9 cellular contexts compared by ENCODE assay signal in the genomic region with DNA sequence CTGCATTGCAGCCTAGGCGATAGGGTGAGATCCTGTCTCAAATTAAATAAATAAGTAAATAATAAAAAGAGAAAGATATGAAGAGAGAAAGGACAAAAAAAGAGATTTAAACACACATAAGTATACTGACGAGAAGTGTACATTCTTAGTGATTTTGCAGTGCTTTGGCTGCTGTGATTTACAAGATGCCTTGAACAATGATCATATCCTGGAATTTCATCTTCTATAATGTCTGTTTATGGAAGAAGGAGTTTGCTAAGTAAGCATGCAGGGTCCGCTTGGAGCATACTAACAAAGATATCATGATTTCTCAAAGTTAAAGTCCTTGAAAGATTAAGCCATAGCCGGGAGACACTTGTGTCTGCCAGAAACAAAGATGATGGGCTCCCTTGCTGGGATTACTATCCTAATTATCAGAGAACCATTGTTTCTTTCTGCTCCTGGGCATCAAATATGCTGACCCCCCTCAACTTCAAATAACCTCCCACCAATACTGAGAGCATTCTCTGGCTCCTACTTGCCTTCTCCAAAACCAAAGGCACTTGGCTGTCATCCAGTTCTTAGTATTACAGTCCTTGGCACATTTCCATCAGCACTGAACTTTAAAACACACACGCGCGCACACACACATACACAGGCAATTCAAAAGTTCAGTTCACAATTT. TPM values are rescaled to one million over a fixed set of nuclear protein-coding genes. Genes with fewer than 3 reads are reported as not detected.
DNase-seq lines count a peak whose midpoint lies in the region; ATAC-seq and TF ChIP-seq lines count a peak whose summit lies in the region.
"Had no signal": no experiment of that assay in that cellular context is flagged by ENCODE, and none has a peak within 500 bp of the region (broad histone marks: within the 10 kb centered on the region; RNA-seq: fewer than 3 reads in every experiment).

No MANE protein-coding gene starts in this region.

- H3K36me3 ChIP-seq in cardiac muscle cell (no peaks in the 10 kb centered on the region), stomach (no peaks in the 10 kb centered on the region), OCI-LY7 (ENCODE audit: insufficient read depth, low read length) (no peaks in the 10 kb centered on the region)

- no peak for TF ChIP-seq EP300 in stomach (IDR thresholded peaks at IDR 0.05)

- no peaks in the 10 kb centered on the region for H3K4me1 Mint-ChIP-seq in CD4-positive, alpha-beta T cell (ENCODE audit: low read depth)

- intact Hi-C loops in stomach (cut with DNase I; ENCODE audit: low total_unique reads) (no loop called here), OCI-LY7 (cut with micrococcal nuclease; ENCODE audit: unreplicated experiment) (no loop called here)
- intact Hi-C loops in CD4-positive, alpha-beta T cell (cut with DNase I, micrococcal nuclease): no loop called here

- no peaks in the 10 kb centered on the region for H3K9me3 ChIP-seq in cardiac muscle cell (ENCODE audit: low read depth)
- no peaks in the 10 kb centered on the region for H3K9me3 ChIP-seq in stomach
- no peaks in the 10 kb centered on the region for H3K9me3 ChIP-seq in OCI-LY7 (ENCODE audit: low read length)
- no peaks in the 10 kb centered on the region for H3K9me3 ChIP-seq in CD4-positive, alpha-beta T cell (ENCODE audit: control insufficient read depth, low read length)

- H3K27me3 ChIP-seq in cardiac muscle cell (no peaks in the 10 kb centered on the region), stomach (no peaks in the 10 kb centered on the region)
- H3K27me3 ChIP-seq in CD4-positive, alpha-beta T cell (ENCODE audit: control insufficient read depth, insufficient read depth, low read length): no peaks in the 10 kb centered on the region
- H3K27me3 ChIP-seq: dorsolateral prefrontal cortex had no signal

- H3K9me3 Mint-ChIP-seq in CD4-positive, alpha-beta T cell: no peaks in the 10 kb centered on the region

- POLR2A ChIA-PET in OCI-LY7 (lab: Charles Lee): no interaction called here
- POLR2A ChIA-PET in CD4-positive, alpha-beta T cell (lab: Charles Lee): no interaction called here

- H4K20me1 ChIP-seq in OCI-LY7 (ENCODE audit: insufficient read depth, low read length): no peaks in the 10 kb centered on the region

- H3K4me1 ChIP-seq in cardiac muscle cell (ENCODE audit: low read depth): no peaks in the 10 kb centered on the region
- H3K4me1 ChIP-seq in stomach: peaks cover 15 to 29% (median 24%) of the 10 kb centered on the region in 4 donors
- no peaks in the 10 kb centered on the region for H3K4me1 ChIP-seq in OCI-LY7 (ENCODE audit: insufficient read depth, low read length, poor library complexity, severe bottlenecking)

- H3K4me3 ChIP-seq in cardiac muscle cell (no peak overlapping the region), stomach (no peak overlapping the region), OCI-LY7 (ENCODE audit: low read depth, low read length, poor library complexity, severe bottlenecking) (no peak overlapping the region)

- no peak for TF ChIP-seq POLR2A in stomach (IDR thresholded peaks at IDR 0.05)

- CTCF ChIA-PET in OCI-LY7 (lab: Charles Lee; ENCODE audit: unreplicated experiment): no interaction called here
- CTCF ChIA-PET in CD4-positive, alpha-beta T cell (lab: Charles Lee): no interaction called here

- no peak overlapping the region for H3K4me2 ChIP-seq in OCI-LY7 (ENCODE audit: low read length)

- H3K79me2 ChIP-seq in OCI-LY7 (ENCODE audit: insufficient read depth, low read depth, low read length): no peaks in the 10 kb centered on the region

- no peaks in the 10 kb centered on the region for H3K9me2 ChIP-seq in OCI-LY7 (ENCODE audit: insufficient read depth, low read length)

- no peak for TF ChIP-seq CTCF in cardiac muscle cell (IDR thresholded peaks at IDR 0.05; ENCODE audit: low read depth, low read length)
- TF ChIP-seq CTCF in stomach (IDR thresholded peaks at IDR 0.05): no peak
- no peak for TF ChIP-seq CTCF in OCI-LY7 (conservative IDR thresholded peaks at IDR 0.05; ENCODE audit: low read length)
- TF ChIP-seq CTCF in CD4-positive, alpha-beta T cell (IDR thresholded peaks at IDR 0.05): no peak

- no peak for ATAC-seq in CD4-positive, alpha-beta T cell (ENCODE audit: poor library complexity)

- WGBS in stomach, 5 donors: 16 to 23% (median 17%) methylated on average over 7 of the region's 7 CpGs

- H2AFZ ChIP-seq in OCI-LY7 (ENCODE audit: low read length): no peak overlapping the region

- H3K4me3 Mint-ChIP-seq in CD4-positive, alpha-beta T cell: no peak overlapping the region

- no peak overlapping the region for H3K27ac Mint-ChIP-seq in CD4-positive, alpha-beta T cell

- H3K27ac ChIP-seq in cardiac muscle cell: no peak overlapping the region
- peak overlapping the region in 3 of 5 donors; percentile 20 to 59 (median 39) for H3K27ac ChIP-seq in stomach
- H3K27ac ChIP-seq in OCI-LY7 (ENCODE audit: low read depth, low read length, poor library complexity, severe bottlenecking): no peak overlapping the region
- H3K27ac ChIP-seq in CD4-positive, alpha-beta T cell (ENCODE audit: low read depth, low read length): no peak overlapping the region

- peak; percentile 55 for DNase-seq in HT1080 (ENCODE audit: low read depth)
- DNase-seq in RPMI8226: peak; percentile 95
- DNase-seq in cardiac muscle cell (ENCODE audit: low read depth in 1 of 2, low spot score in 1 of 2): peak; percentile 57 to 98
- peak; percentile 54 for DNase-seq in stomach
- no peak for DNase-seq in activated CD4-positive, CD25-positive, alpha-beta regulatory T cell (lab: John Stamatoyannopoulos, UW)
- DNase-seq in SIG-M5 (lab: John Stamatoyannopoulos, UW): no peak
- DNase-seq in OCI-LY7 (ENCODE audit: low spot score): no peak
- DNase-seq in CD4-positive, alpha-beta T cell: no peak

- no peaks in the 10 kb centered on the region for H3K36me3 Mint-ChIP-seq in CD4-positive, alpha-beta T cell (ENCODE audit: low read depth)

- BruUV-seq in OCI-LY7 (replicated peaks; lab: Mats Ljungman, UMichigan): no TSS peak

- H3K27me3 Mint-ChIP-seq in CD4-positive, alpha-beta T cell: peaks cover 11% of the 10 kb centered on the region

RNA-seq across cellular contexts. Expression of gene STAM2, which starts 47.5 kb away (rescaled TPM):
- 19.7 and 20.2 TPM in 2 replicates for total RNA-seq in HT1080 (2014; rRNA removed; shearing (Covaris generic))
- polyA plus RNA-seq in HT1080 (2015; cell fraction: cytosol; rRNA removed): 16.8 and 17.9 TPM in 2 replicates
- polyA plus RNA-seq in HT1080 (2015; cell fraction: nucleus; rRNA removed): 19.5 and 24.7 TPM in 2 replicates
- total RNA-seq in cardiac muscle cell (11.6 and 21.0 TPM in 2 replicates), stomach (10 to 100 TPM in 4 of 5 donors, 1 to 10 TPM in 1; 4.9 to 55.3 (median 32.6) TPM), OCI-LY7 (2022) (22.1 and 23.4 TPM in 2 replicates)
- polyA plus RNA-seq in cardiac muscle cell (4.5 and 8.3 TPM in 2 replicates), stomach (1 to 10 TPM; 7.0 to 9.9 (median 7.6) TPM)
- total RNA-seq in OCI-LY7 (2014; rRNA removed; shearing (Covaris generic)): 17.7 and 19.6 TPM in 2 replicates
- 1 to 10 TPM; 4.1 to 4.9 TPM for total RNA-seq in CD4-positive, alpha-beta T cell

Comparison
In these comparisons a context has a peak if more than half of its experiments do, and no peak if none do; other contexts are left out.
1. DNase-seq: peak in HT1080 (single experiment), RPMI8226 (single experiment), cardiac muscle cell (2 of 2) and stomach (single experiment); none in activated CD4-positive, CD25-positive, alpha-beta regulatory T cell (0 of 4), SIG-M5 (single experiment), OCI-LY7 (single experiment) and CD4-positive, alpha-beta T cell (0 of 10).
2. H3K27ac ChIP-seq: peak in stomach (3 of 5); none in cardiac muscle cell (single experiment), OCI-LY7 (single experiment) and CD4-positive, alpha-beta T cell (single experiment).